19 cellular contexts compared by ENCODE assay signal in genomic region chr6:25966707-25967106, GRCh38. TPM values are rescaled to one million over a fixed set of nuclear protein-coding genes. Genes with fewer than 3 reads are reported as not detected.
DNase-seq lines count a peak whose midpoint lies in the region; ATAC-seq and TF ChIP-seq lines count a peak whose summit lies in the region.
"Had no signal": no experiment of that assay in that cellular context is flagged by ENCODE, and none has a peak within 500 bp of the region (broad histone marks: within the 10 kb centered on the region; RNA-seq: fewer than 3 reads in every experiment).

No MANE protein-coding gene starts in this region.

- H3K36me3 ChIP-seq in left ventricle myocardium inferior = peaks cover 62% of the 10 kb centered on the region
- H3K36me3 ChIP-seq in brain microvascular endothelial cell (replicated peaks) = peaks cover 45% of the 10 kb centered on the region

- H3K4me3 Mint-ChIP-seq in activated naive CD4-positive, alpha-beta T cell treated with anti-CD3 and anti-CD28 coated beads, Interleukin-2, amount 10 ng/mL, durations not matched to agents 7 days and 5 days = peak overlapping the region; percentile 61
- peak overlapping the region; percentile 71 for H3K4me3 Mint-ChIP-seq in T-helper 1 cell treated with Interleukin-12 subunit alpha and Interleukin-12 subunit beta and Interleukin-4 antibody, amounts not matched to agents 30 μg/mL and 1 μg/mL, for 36 hours
- peak overlapping the region; percentile 68 to 77 for H3K4me3 Mint-ChIP-seq in effector memory CD8-positive, alpha-beta T cell
- peak overlapping the region; percentile 64 to 70 for H3K4me3 Mint-ChIP-seq in stimulated activated naive CD8-positive, alpha-beta T cell treated with anti-CD3 and anti-CD28 coated beads, Interleukin-15, amount 100 ng/mL, for 72 hours

- in situ Hi-C loops in brain microvascular endothelial cell (cut with HindIII; ENCODE audit: low pct_ligation_motif_present, low sequenced_read_pairs) = no loop called here

- H3K36me3 Mint-ChIP-seq in activated naive CD4-positive, alpha-beta T cell treated with anti-CD3 and anti-CD28 coated beads, Interleukin-2, amount 10 ng/mL, durations not matched to agents 7 days and 5 days = peaks cover 68% of the 10 kb centered on the region
- H3K36me3 Mint-ChIP-seq in T-helper 1 cell treated with Interleukin-12 subunit alpha and Interleukin-12 subunit beta and Interleukin-4 antibody, amounts not matched to agents 30 μg/mL and 1 μg/mL, for 36 hours (ENCODE audit: low read depth) = peaks cover 67% of the 10 kb centered on the region
- peaks cover 80% of the 10 kb centered on the region for H3K36me3 Mint-ChIP-seq in effector memory CD8-positive, alpha-beta T cell (ENCODE audit: insufficient read depth)

- intact Hi-C loops in left ventricle myocardium inferior (cut with micrococcal nuclease) = no loop called here

- H3K4me1 Mint-ChIP-seq in activated naive CD4-positive, alpha-beta T cell treated with anti-CD3 and anti-CD28 coated beads, Interleukin-2, amount 10 ng/mL, durations not matched to agents 7 days and 5 days = peaks cover 72% of the 10 kb centered on the region
- peaks cover 68% of the 10 kb centered on the region for H3K4me1 Mint-ChIP-seq in T-helper 1 cell treated with Interleukin-12 subunit alpha and Interleukin-12 subunit beta and Interleukin-4 antibody, amounts not matched to agents 30 μg/mL and 1 μg/mL, for 36 hours (ENCODE audit: low read depth)
- peaks cover 66 to 83% of the 10 kb centered on the region in 2 donors for H3K4me1 Mint-ChIP-seq in effector memory CD8-positive, alpha-beta T cell (ENCODE audit: low read depth in 2 of 2)
- H3K4me1 Mint-ChIP-seq in stimulated activated naive CD8-positive, alpha-beta T cell treated with anti-CD3 and anti-CD28 coated beads, Interleukin-15, amount 100 ng/mL, for 72 hours = peaks cover 77% of the 10 kb centered on the region

- no peak for DNase-seq in activated naive CD4-positive, alpha-beta T cell treated with anti-CD3 and anti-CD28 coated beads, Interleukin-2, amount 10 ng/mL, durations not matched to agents 7 days and 5 days
- no peak for DNase-seq in activated naive CD4-positive, alpha-beta T cell treated with Interleukin-2 at 50 U/mL for 16 hours
- no peak for DNase-seq in effector memory CD8-positive, alpha-beta T cell
- DNase-seq in stimulated activated naive CD8-positive, alpha-beta T cell treated with anti-CD3 and anti-CD28 coated beads, Interleukin-15, amount 100 ng/mL, for 72 hours = no peak
- DNase-seq in left ventricle myocardium inferior (no peak), NCI-H1105 (lab: John Stamatoyannopoulos, UW) (no peak), brain microvascular endothelial cell (no peak)
- DNase-seq: DMS153, hypothalamus, left lung, NCI-H1092, NCI-H2227 treated with DMSO at 0.1 percent for 48 hours, sigmoid colon, thyroid gland had no signal

- H3K9me3 Mint-ChIP-seq in activated naive CD4-positive, alpha-beta T cell treated with anti-CD3 and anti-CD28 coated beads, Interleukin-2, amount 10 ng/mL, durations not matched to agents 7 days and 5 days = no peaks in the 10 kb centered on the region
- no peaks in the 10 kb centered on the region for H3K9me3 Mint-ChIP-seq in T-helper 1 cell treated with Interleukin-12 subunit alpha and Interleukin-12 subunit beta and Interleukin-4 antibody, amounts not matched to agents 30 μg/mL and 1 μg/mL, for 36 hours
- H3K9me3 Mint-ChIP-seq in effector memory CD8-positive, alpha-beta T cell = no peaks in the 10 kb centered on the region
- H3K9me3 Mint-ChIP-seq in stimulated activated naive CD8-positive, alpha-beta T cell treated with anti-CD3 and anti-CD28 coated beads, Interleukin-15, amount 100 ng/mL, for 72 hours = no peaks in the 10 kb centered on the region

- CTCF ChIA-PET in activated naive CD4-positive, alpha-beta T cell treated with anti-CD3 and anti-CD28 coated beads, Interleukin-2, amount 10 ng/mL, durations not matched to agents 7 days and 5 days (lab: Charles Lee) = interaction anchor here (1.5 to 2.8 kb wide), 2 partner anchors 26 to 36 kb away, joined by 5 to 13 read pairs; no protein-coding TSS in a partner anchor

- no peak overlapping the region for H3K27ac Mint-ChIP-seq in activated naive CD4-positive, alpha-beta T cell treated with anti-CD3 and anti-CD28 coated beads, Interleukin-2, amount 10 ng/mL, durations not matched to agents 7 days and 5 days
- H3K27ac Mint-ChIP-seq in T-helper 1 cell treated with Interleukin-12 subunit alpha and Interleukin-12 subunit beta and Interleukin-4 antibody, amounts not matched to agents 30 μg/mL and 1 μg/mL, for 36 hours = peak overlapping the region; percentile 43
- peak overlapping the region; percentile 45 to 81 for H3K27ac Mint-ChIP-seq in effector memory CD8-positive, alpha-beta T cell
- no peak overlapping the region for H3K27ac Mint-ChIP-seq in stimulated activated naive CD8-positive, alpha-beta T cell treated with anti-CD3 and anti-CD28 coated beads, Interleukin-15, amount 100 ng/mL, for 72 hours

- H3K27me3 ChIP-seq in left ventricle myocardium inferior (ENCODE audit: low read depth) (no peaks in the 10 kb centered on the region), brain microvascular endothelial cell (replicated peaks) (no peaks in the 10 kb centered on the region)
- H3K27me3 ChIP-seq: esophagus muscularis mucosa, left lung, sigmoid colon, thyroid gland had no signal

- H3K27ac ChIP-seq in left ventricle myocardium inferior (replicated peaks) = no peak overlapping the region
- no peak overlapping the region for H3K27ac ChIP-seq in brain microvascular endothelial cell
- H3K27ac ChIP-seq: esophagus muscularis mucosa, sigmoid colon, thyroid gland had no signal

- no peaks in the 10 kb centered on the region for H3K27me3 Mint-ChIP-seq in activated naive CD4-positive, alpha-beta T cell treated with anti-CD3 and anti-CD28 coated beads, Interleukin-2, amount 10 ng/mL, durations not matched to agents 7 days and 5 days
- no peaks in the 10 kb centered on the region for H3K27me3 Mint-ChIP-seq in T-helper 1 cell treated with Interleukin-12 subunit alpha and Interleukin-12 subunit beta and Interleukin-4 antibody, amounts not matched to agents 30 μg/mL and 1 μg/mL, for 36 hours (ENCODE audit: low read depth)
- no peaks in the 10 kb centered on the region for H3K27me3 Mint-ChIP-seq in effector memory CD8-positive, alpha-beta T cell
- no peaks in the 10 kb centered on the region for H3K27me3 Mint-ChIP-seq in stimulated activated naive CD8-positive, alpha-beta T cell treated with anti-CD3 and anti-CD28 coated beads, Interleukin-15, amount 100 ng/mL, for 72 hours

- no peaks in the 10 kb centered on the region for H3K9me3 ChIP-seq in left ventricle myocardium inferior (replicated peaks)
- H3K9me3 ChIP-seq: esophagus muscularis mucosa, left lung, sigmoid colon, thyroid gland had no signal

- H3K4me3 ChIP-seq in left ventricle myocardium inferior = no peak overlapping the region
- H3K4me3 ChIP-seq in brain microvascular endothelial cell (ENCODE audit: low read depth, low read length) = no peak overlapping the region
- H3K4me3 ChIP-seq: esophagus muscularis mucosa, sigmoid colon, thyroid gland had no signal

- TF ChIP-seq CTCF in left ventricle myocardium inferior (IDR thresholded peaks at IDR 0.05; ENCODE audit: borderline replicate concordance) = no peak
- TF ChIP-seq CTCF in brain microvascular endothelial cell (IDR thresholded peaks at IDR 0.05; ENCODE audit: low read depth, low read length, missing control alignments) = no peak

- no peak for ATAC-seq in effector memory CD8-positive, alpha-beta T cell (replicated peaks)
- no peak for ATAC-seq in stimulated activated naive CD8-positive, alpha-beta T cell treated with anti-CD3 and anti-CD28 coated beads, Interleukin-15, amount 100 ng/mL, for 72 hours
- ATAC-seq: activated CD4-positive, CD25-positive, alpha-beta regulatory T cell treated with anti-CD3 and anti-CD28 coated beads, Interleukin-2, amount 50 U/mL, for 24 hours; left lung; SK-N-SH treated with all-trans-retinoic acid at 6 μM for 48 hours had no signal

- H3K4me1 ChIP-seq in left ventricle myocardium inferior = peaks cover 83% of the 10 kb centered on the region

RNA-seq across cellular contexts. Expression of gene TRIM38, which starts 4.1 kb away (rescaled TPM):
- total RNA-seq in left ventricle myocardium inferior = 2.2 TPM

RNA-seq across cellular contexts. Expression of gene SLC17A2, which starts 36.2 kb away (rescaled TPM):
- not detected for total RNA-seq in left ventricle myocardium inferior
- total RNA-seq: chondrocyte, esophagus muscularis mucosa, left lung, sigmoid colon, thyroid gland had no signal

Comparison
In these comparisons a context has a peak if more than half of its experiments do, and no peak if none do; other contexts are left out.
1. H3K27ac Mint-ChIP-seq: peak in T-helper 1 cell treated with Interleukin-12 subunit alpha and Interleukin-12 subunit beta and Interleukin-4 antibody, amounts not matched to agents 30 μg/mL and 1 μg/mL, for 36 hours (single experiment) and effector memory CD8-positive, alpha-beta T cell (2 of 2); none in activated naive CD4-positive, alpha-beta T cell treated with anti-CD3 and anti-CD28 coated beads, Interleukin-2, amount 10 ng/mL, durations not matched to agents 7 days and 5 days (single experiment) and stimulated activated naive CD8-positive, alpha-beta T cell treated with anti-CD3 and anti-CD28 coated beads, Interleukin-15, amount 100 ng/mL, for 72 hours (0 of 2).
2. Peak in every context shown above with its lines, with median percentiles within 50 percentile points of each other: H3K4me3 Mint-ChIP-seq.